In genomic region chr19:32373614-32374295, GRCh38 we compare ENCODE assay signal across 1 cellular context.
A peak's percentile ranks its signal among the peaks of the same experiment; 100 is the strongest.
TF ChIP-seq lines count a peak whose summit lies in the region.

No MANE protein-coding gene starts in this region.

TF ChIP-seq in HEK293, 187 proteins besides CTCF, POLR2A, EP300 and RAD21 (continued from another document and continues in another):
- TF ChIP-seq KLF17 (tag by site-specific recombination; IDR thresholded peaks at IDR 0.05) (peak; percentile 98), ZNF426 (tag by site-specific recombination; IDR thresholded peaks at IDR 0.05) (no peak), ZNF830 (tag by site-specific recombination; IDR thresholded peaks at IDR 0.05; ENCODE audit: low read depth) (no peak), EGR2 (tag by site-specific recombination; IDR thresholded peaks at IDR 0.05; ENCODE audit: low read depth) (no peak), ZFP41 (tag by site-specific recombination; IDR thresholded peaks at IDR 0.05; ENCODE audit: borderline replicate concordance) (no peak), MEIS1 (CRISPR knock-in tag; IDR thresholded peaks at IDR 0.05; ENCODE audit: borderline replicate concordance) (no peak), AEBP2 (tag by site-specific recombination; IDR thresholded peaks at IDR 0.05; ENCODE audit: borderline replicate concordance) (no peak), ZNF585B (tag by site-specific recombination; IDR thresholded peaks at IDR 0.05) (no peak), ZBTB48 (tag by site-specific recombination; IDR thresholded peaks at IDR 0.05) (no peak), TSHZ1 (tag by site-specific recombination; IDR thresholded peaks at IDR 0.05; ENCODE audit: borderline replicate concordance) (peak; percentile 97), ZNF19 (tag by site-specific recombination; IDR thresholded peaks at IDR 0.05; ENCODE audit: low read depth) (no peak), ZNF513 (tag by site-specific recombination; IDR thresholded peaks at IDR 0.05) (no peak), ZNF148 (tag by site-specific recombination; IDR thresholded peaks at IDR 0.05; ENCODE audit: borderline replicate concordance) (no peak; the same call in 1 of the 2 replicates), ZXDB (tag by site-specific recombination; IDR thresholded peaks at IDR 0.05) (peak; percentile 97), ZNF416 (tag by site-specific recombination; IDR thresholded peaks at IDR 0.05) (no peak), RBAK (tag by site-specific recombination; IDR thresholded peaks at IDR 0.05) (peak; percentile 39; the same call in 1 of the 2 replicates), ZNF140 (tag by site-specific recombination; IDR thresholded peaks at IDR 0.05) (no peak), MZF1 (tag by site-specific recombination; IDR thresholded peaks at IDR 0.05; ENCODE audit: borderline replicate concordance) (peak; percentile 86), BCL6B (tag by site-specific recombination; IDR thresholded peaks at IDR 0.05) (no peak), ZNF521 (tag by site-specific recombination; IDR thresholded peaks at IDR 0.05) (no peak), ZNF146 (tag by site-specific recombination; IDR thresholded peaks at IDR 0.05) (peak; percentile 56), ZSCAN5A (tag by site-specific recombination; IDR thresholded peaks at IDR 0.05) (no peak), ZNF776 (tag by site-specific recombination; IDR thresholded peaks at IDR 0.05; ENCODE audit: borderline replicate concordance) (no peak), ZNF791 (tag by site-specific recombination; IDR thresholded peaks at IDR 0.05) (no peak), ZEB2 (tag by site-specific recombination; IDR thresholded peaks at IDR 0.05) (peak; percentile 100), ZNF654 (tag by site-specific recombination; IDR thresholded peaks at IDR 0.05; ENCODE audit: low read depth) (peak; percentile 26; the same call in 1 of the 2 replicates), ZNF133 (tag by site-specific recombination; IDR thresholded peaks at IDR 0.05) (no peak), KLF10 (tag by site-specific recombination; IDR thresholded peaks at IDR 0.05) (no peak; the same call in 1 of the 2 replicates), FEZF1 (tag by site-specific recombination; IDR thresholded peaks at IDR 0.05) (peak; percentile 71), TCF7L2 (IDR thresholded peaks at IDR 0.05; ENCODE audit: borderline replicate concordance, low read depth, low read length) (no peak), ZBTB7A (tag by site-specific recombination; IDR thresholded peaks at IDR 0.05; ENCODE audit: low read depth) (no peak; the same call in 1 of the 2 replicates), ZNF155 (tag by site-specific recombination; IDR thresholded peaks at IDR 0.05) (peak; percentile 33; the same call in 1 of the 2 replicates), ZNF596 (tag by site-specific recombination; IDR thresholded peaks at IDR 0.05) (no peak), WT1 (tag by site-specific recombination; IDR thresholded peaks at IDR 0.05) (0 out of 2 replicates have a peak, but pooled peaks have one; percentile 50), HOXD13 (CRISPR knock-in tag; IDR thresholded peaks at IDR 0.05; ENCODE audit: borderline replicate concordance) (no peak), ZNF600 (tag by site-specific recombination; IDR thresholded peaks at IDR 0.05) (peak; percentile 100), ZNF394 (tag by site-specific recombination; IDR thresholded peaks at IDR 0.05; ENCODE audit: borderline replicate concordance) (peak; percentile 82), ZBTB8A (tag by site-specific recombination; IDR thresholded peaks at IDR 0.05) (no peak), ZNF518A (tag by site-specific recombination; conservative IDR thresholded peaks at IDR 0.05; ENCODE audit: low read depth) (peak; percentile 56), ZNF792 (tag by site-specific recombination; IDR thresholded peaks at IDR 0.05) (peak; percentile 82), ZSCAN18 (tag by site-specific recombination; IDR thresholded peaks at IDR 0.05) (no peak)
